Comparison of ENCODE assay signal across 15 cellular contexts in genomic region chr12:131025939-131026702, GRCh38.
"Had no signal": no experiment of that assay in that cellular context is flagged by ENCODE, and none has a peak within 500 bp of the region (broad histone marks: within the 10 kb centered on the region; RNA-seq: fewer than 3 reads in every experiment).

No MANE protein-coding gene starts in this region.

- H3K9me3 ChIP-seq: left lung, psoas muscle had no signal

- H3K27ac ChIP-seq: cardiac muscle cell, left lung, psoas muscle had no signal

- DNase-seq: activated B cell treated with CpG ODN at 0.5 μM for 24 hours; activated CD4-positive, alpha-beta T cell treated with anti-CD3 and anti-CD28 coated beads for 48 hours; activated CD8-positive, alpha-beta T cell treated with anti-CD3 and anti-CD28 coated beads for 36 hours; activated effector memory CD4-positive, alpha-beta T cell treated with Interleukin-2 at 50 U/mL for 16 hours; activated naive CD4-positive, alpha-beta T cell treated with anti-CD3 and anti-CD28 coated beads, Interleukin-2, amount 50 U/mL, for 16 hours; activated T-cell treated with anti-CD3 and anti-CD28 coated beads, Interleukin-2, amount 50 U/mL, for 4 hours; dorsolateral prefrontal cortex; endodermal cell; hippocampal formation; mesenchymal stem cell; psoas muscle; T-helper 17 cell had no signal

- H3K4me1 ChIP-seq: left lung, psoas muscle had no signal

- H3K36me3 ChIP-seq: left lung had no signal

- H3K27me3 ChIP-seq: cardiac muscle cell, left lung had no signal

- ATAC-seq: activated CD8-positive, alpha-beta T cell treated with anti-CD3 and anti-CD28 coated beads for 36 hours; activated T-cell treated with anti-CD3 and anti-CD28 coated beads, Interleukin-2, amount 50 U/mL, for 4 hours; left lung; stimulated activated memory B cell treated with anti-CD40 and anti-IgM and Interleukin-4, amounts not matched to agents 10 μg/mL and 1 μg/mL and 100 μg/mL, for 72 hours; T-helper 17 cell had no signal

- H3K4me3 ChIP-seq: cardiac muscle cell, dorsolateral prefrontal cortex, left lung, psoas muscle had no signal
